ENCODE assay signal across 1 cellular context in the genomic region with DNA sequence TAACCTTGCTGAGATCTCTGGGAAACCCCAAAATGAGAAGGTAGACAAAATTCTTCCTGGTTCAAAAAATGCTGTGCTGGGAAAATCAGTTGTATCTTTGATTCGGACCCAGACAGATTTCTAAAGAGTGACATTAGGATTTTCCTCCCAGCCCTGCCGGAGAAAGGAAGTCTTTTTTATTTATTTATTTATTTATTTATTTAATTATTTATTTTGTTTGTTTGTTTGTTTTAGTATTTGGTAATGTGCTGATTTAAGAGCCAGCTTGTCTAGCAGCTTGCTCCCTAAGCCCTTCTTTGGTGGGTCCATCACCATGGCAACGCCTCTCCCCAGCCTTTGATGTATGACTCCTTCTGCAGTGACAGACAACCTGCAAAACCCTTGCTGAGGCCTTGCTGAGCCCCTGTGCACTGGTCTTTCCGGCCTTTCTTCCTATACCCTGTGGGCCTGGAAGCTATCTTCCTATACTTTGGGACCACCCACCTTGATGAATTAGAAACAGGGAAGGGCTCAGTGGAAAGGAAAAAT.
TF ChIP-seq lines count a peak whose summit lies in the region.

No MANE protein-coding gene starts in this region.

TF ChIP-seq in HEK293, 187 proteins besides CTCF, POLR2A, EP300 and RAD21 (continued from another document):
- peak; percentile 27 for TF ChIP-seq ZNF654 (tag by site-specific recombination; IDR thresholded peaks at IDR 0.05; ENCODE audit: low read depth)
- no peak for TF ChIP-seq ZNF133 (tag by site-specific recombination; IDR thresholded peaks at IDR 0.05)
- no peak for TF ChIP-seq ZNF830 (tag by site-specific recombination; IDR thresholded peaks at IDR 0.05; ENCODE audit: low read depth)
- TF ChIP-seq, protein P1, sequence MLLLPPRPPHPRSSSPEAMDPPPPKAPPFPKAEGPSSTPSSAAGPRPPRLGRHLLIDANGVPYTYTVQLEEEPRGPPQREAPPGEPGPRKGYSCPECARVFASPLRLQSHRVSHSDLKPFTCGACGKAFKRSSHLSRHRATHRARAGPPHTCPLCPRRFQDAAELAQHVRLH (tag by site-specific recombination; IDR thresholded peaks at IDR 0.05): no peak
- TF ChIP-seq SCRT2 (tag by site-specific recombination; IDR thresholded peaks at IDR 0.05): no peak
- TF ChIP-seq ZNF112 (tag by site-specific recombination; IDR thresholded peaks at IDR 0.05): no peak
- no peak for TF ChIP-seq ZNF558 (tag by site-specific recombination; IDR thresholded peaks at IDR 0.05)
- peak; percentile 68 for TF ChIP-seq ZNF555 (tag by site-specific recombination; conservative IDR thresholded peaks at IDR 0.05)
- TF ChIP-seq ZNF416 (tag by site-specific recombination; IDR thresholded peaks at IDR 0.05): no peak
- TF ChIP-seq ZBTB8A (tag by site-specific recombination; IDR thresholded peaks at IDR 0.05): peak; percentile 60
- TF ChIP-seq REPIN1 (tag by site-specific recombination; IDR thresholded peaks at IDR 0.05; ENCODE audit: low read depth): no peak
- no peak for TF ChIP-seq GLIS2 (tag by site-specific recombination; IDR thresholded peaks at IDR 0.05)
- TF ChIP-seq, protein P2, sequence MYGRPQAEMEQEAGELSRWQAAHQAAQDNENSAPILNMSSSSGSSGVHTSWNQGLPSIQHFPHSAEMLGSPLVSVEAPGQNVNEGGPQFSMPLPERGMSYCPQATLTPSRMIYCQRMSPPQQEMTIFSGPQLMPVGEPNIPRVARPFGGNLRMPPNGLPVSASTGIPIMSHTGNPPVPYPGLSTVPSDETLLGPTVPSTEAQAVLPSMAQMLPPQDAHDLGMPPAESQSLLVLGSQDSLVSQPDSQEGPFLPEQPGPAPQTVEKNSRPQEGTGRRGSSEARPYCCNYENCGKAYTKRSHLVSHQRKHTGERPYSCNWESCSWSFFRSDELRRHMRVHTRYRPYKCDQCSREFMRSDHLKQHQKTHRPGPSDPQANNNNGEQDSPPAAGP (tag by site-specific recombination; IDR thresholded peaks at IDR 0.05): no peak
- TF ChIP-seq ZNF157 (tag by site-specific recombination; IDR thresholded peaks at IDR 0.05): no peak
- TF ChIP-seq ZNF423 (tag by site-specific recombination; IDR thresholded peaks at IDR 0.05): no peak
- TF ChIP-seq SP3 (tag by site-specific recombination; IDR thresholded peaks at IDR 0.05): no peak
- peak; percentile 62; the same call in 1 of the 2 replicates for TF ChIP-seq ZNF560 (tag by site-specific recombination; IDR thresholded peaks at IDR 0.05; ENCODE audit: borderline replicate concordance)
- peak; percentile 73 for TF ChIP-seq ZNF140 (tag by site-specific recombination; IDR thresholded peaks at IDR 0.05)
- no peak for TF ChIP-seq ZNF501 (tag by site-specific recombination; IDR thresholded peaks at IDR 0.05)
- no peak for TF ChIP-seq KLF16 (tag by site-specific recombination; IDR thresholded peaks at IDR 0.05)
